36 cellular contexts compared by ENCODE assay signal in genomic region chr18:37631422-37631821, GRCh38.
"Had no signal": no experiment of that assay in that cellular context is flagged by ENCODE, and none has a peak within 500 bp of the region (broad histone marks: within the 10 kb centered on the region; RNA-seq: fewer than 3 reads in every experiment).

No MANE protein-coding gene starts in this region.

- FAIRE-seq: astrocyte, TTC549 had no signal

- H3K9me3 Mint-ChIP-seq: activated CD4-positive, alpha-beta memory T cell treated with anti-CD3 and anti-CD28 coated beads for 36 hours; activated CD8-positive, alpha-beta T cell treated with anti-CD3 and anti-CD28 coated beads for 36 hours; activated naive CD4-positive, alpha-beta T cell treated with anti-CD3 and anti-CD28 coated beads for 36 hours; activated naive CD8-positive, alpha-beta T cell treated with anti-CD3 and anti-CD28 coated beads for 36 hours; activated T-cell treated with anti-CD3 and anti-CD28 coated beads, Interleukin-2, amount 50 U/mL, for 4 hours; activated T-cell treated with anti-CD3 and anti-CD28 coated beads, Interleukin-2, amount 50 U/mL, for 72 hours; activated T-helper 1 cell treated with anti-CD3 and anti-CD28 coated beads, Interleukin-12 subunit alpha, Interleukin-12 subunit beta, Interleukin-2, Interleukin-4 antibody, amounts not matched to agents 30 ng/mL and 10 ng/mL and 1 ng/mL, durations not matched to agents 14 hours and 24 hours and 36 hours; T-helper 1 cell treated with Interleukin-12 subunit alpha and Interleukin-12 subunit beta and Interleukin-4 antibody, amounts not matched to agents 30 μg/mL and 1 μg/mL, for 36 hours; T-helper 2 cell treated with Interferon-gamma antibody and Interleukin-4, amounts not matched to agents 5 μg/mL and 100 μg/mL, for 36 hours had no signal

- DNase-seq: activated B cell treated with CpG ODN at 0.5 μM for 24 hours; activated CD4-positive, alpha-beta memory T cell treated with anti-CD3 and anti-CD28 coated beads for 36 hours; activated CD4-positive, alpha-beta T cell treated with anti-CD3 and anti-CD28 coated beads for 4 hours; activated CD4-positive, alpha-beta T cell treated with anti-CD3 and anti-CD28 coated beads, Interleukin-2, amount 10 ng/mL, durations not matched to agents 7 days and 5 days; activated CD4-positive, alpha-beta T cell treated with anti-CD3 and anti-CD28 coated beads, Interleukin-2, amount 50 U/mL, for 4 hours; activated CD4-positive, CD25-positive, alpha-beta regulatory T cell treated with anti-CD3 and anti-CD28 coated beads, Interleukin-2, amount 50 U/mL, for 72 hours; activated CD8-positive, alpha-beta memory T cell treated with anti-CD3 and anti-CD28 coated beads, Interleukin-2, amount 50 U/mL, for 4 hours; activated CD8-positive, alpha-beta T cell treated with anti-CD3 and anti-CD28 coated beads for 36 hours; activated effector memory CD4-positive, alpha-beta T cell treated with anti-CD3 and anti-CD28 coated beads, Interleukin-2, amount 50 U/mL, for 16 hours; activated gamma-delta T cell treated with Interleukin-2 at 50 U/mL for 16 hours; activated naive CD4-positive, alpha-beta T cell; activated naive CD4-positive, alpha-beta T cell treated with anti-CD3 and anti-CD28 coated beads for 36 hours; activated naive CD4-positive, alpha-beta T cell treated with anti-CD3 and anti-CD28 coated beads, Interleukin-2, amount 50 U/mL, for 16 hours; activated naive CD8-positive, alpha-beta T cell treated with anti-CD3 and anti-CD28 coated beads for 36 hours; activated T-cell treated with anti-CD3 and anti-CD28 coated beads for 4 hours; activated T-cell treated with anti-CD3 and anti-CD28 coated beads, Interleukin-2, amount 50 U/mL, for 1 hour; activated T-cell treated with anti-CD3 and anti-CD28 coated beads, Interleukin-2, amount 50 U/mL, for 4 hours; activated T-cell treated with anti-CD3 and anti-CD28 coated beads, Interleukin-2, amount 50 U/mL, for 72 hours; adrenal gland; amniotic stem cell; aorta; body of pancreas; brain microvascular endothelial cell; central memory CD4-positive, alpha-beta T cell; T-helper 1 cell; T-helper 2 cell; T-helper 9 cell had no signal

- H3K4me1 Mint-ChIP-seq: activated B cell treated with CpG ODN at 0.5 μM for 24 hours; activated CD4-positive, alpha-beta T cell treated with anti-CD3 and anti-CD28 coated beads, Interleukin-2, amount 10 ng/mL, durations not matched to agents 7 days and 5 days; activated naive CD8-positive, alpha-beta T cell treated with anti-CD3 and anti-CD28 coated beads for 36 hours; activated T-helper 17 cell treated with anti-CD3 and anti-CD28 coated beads, Interleukin-2, amount 50 U/mL, for 72 hours had no signal

- H3K27ac ChIP-seq: adrenal gland, body of pancreas, brain microvascular endothelial cell, breast epithelium, VCaP had no signal

- H3K36me3 ChIP-seq: adrenal gland, brain microvascular endothelial cell, breast epithelium had no signal

- H3K27me3 ChIP-seq: adrenal gland, body of pancreas, brain microvascular endothelial cell, breast epithelium had no signal

- H3K4me3 ChIP-seq: adrenal gland, body of pancreas, breast epithelium had no signal

- H3K27me3 Mint-ChIP-seq: activated B cell treated with CpG ODN at 0.5 μM for 24 hours; activated CD4-positive, alpha-beta memory T cell treated with anti-CD3 and anti-CD28 coated beads for 36 hours; activated CD4-positive, alpha-beta T cell treated with anti-CD3 and anti-CD28 coated beads, Interleukin-2, amount 10 ng/mL, durations not matched to agents 7 days and 5 days; activated CD8-positive, alpha-beta T cell treated with anti-CD3 and anti-CD28 coated beads for 36 hours; activated naive CD8-positive, alpha-beta T cell treated with anti-CD3 and anti-CD28 coated beads for 36 hours had no signal

- H3K4me3 Mint-ChIP-seq: activated B cell treated with CpG ODN at 0.5 μM for 24 hours; activated CD4-positive, alpha-beta memory T cell treated with anti-CD3 and anti-CD28 coated beads for 36 hours; activated CD4-positive, alpha-beta T cell treated with anti-CD3 and anti-CD28 coated beads, Interleukin-2, amount 10 ng/mL, durations not matched to agents 7 days and 5 days; activated CD8-positive, alpha-beta T cell treated with anti-CD3 and anti-CD28 coated beads for 36 hours; activated naive CD4-positive, alpha-beta T cell treated with anti-CD3 and anti-CD28 coated beads for 36 hours; activated naive CD8-positive, alpha-beta T cell treated with anti-CD3 and anti-CD28 coated beads for 36 hours; activated T-cell treated with anti-CD3 and anti-CD28 coated beads, Interleukin-2, amount 50 U/mL, for 4 hours; activated T-cell treated with anti-CD3 and anti-CD28 coated beads, Interleukin-2, amount 50 U/mL, for 72 hours; activated T-helper 1 cell treated with anti-CD3 and anti-CD28 coated beads, Interleukin-12 subunit alpha, Interleukin-12 subunit beta, Interleukin-2, Interleukin-4 antibody, amounts not matched to agents 30 ng/mL and 10 ng/mL and 1 ng/mL, durations not matched to agents 14 hours and 24 hours and 36 hours; activated T-helper 17 cell treated with anti-CD3 and anti-CD28 coated beads, Interleukin-2, amount 50 U/mL, for 72 hours; T-helper 1 cell treated with Interleukin-12 subunit alpha and Interleukin-12 subunit beta and Interleukin-4 antibody, amounts not matched to agents 30 μg/mL and 1 μg/mL, for 36 hours; T-helper 2 cell treated with Interferon-gamma antibody and Interleukin-4, amounts not matched to agents 5 μg/mL and 100 μg/mL, for 36 hours had no signal

- ATAC-seq: activated CD8-positive, alpha-beta T cell treated with anti-CD3 and anti-CD28 coated beads for 36 hours; activated naive CD4-positive, alpha-beta T cell treated with anti-CD3 and anti-CD28 coated beads, Interleukin-2, amount 50 U/mL, for 72 hours; activated T-cell treated with anti-CD3 and anti-CD28 coated beads, Interleukin-2, amount 50 U/mL, for 4 hours; activated T-cell treated with anti-CD3 and anti-CD28 coated beads, Interleukin-2, amount 50 U/mL, for 72 hours; activated T-helper 17 cell treated with anti-CD3 and anti-CD28 coated beads, Interleukin-2, amount 50 U/mL, for 72 hours; body of pancreas had no signal

- H3K9me3 ChIP-seq: adrenal gland, body of pancreas, breast epithelium had no signal

- H3K4me1 ChIP-seq: adrenal gland, body of pancreas, breast epithelium had no signal

- H3K36me3 Mint-ChIP-seq: activated CD4-positive, alpha-beta memory T cell treated with anti-CD3 and anti-CD28 coated beads for 36 hours; activated naive CD4-positive, alpha-beta T cell treated with anti-CD3 and anti-CD28 coated beads, Interleukin-2, amount 50 U/mL, for 72 hours; activated naive CD8-positive, alpha-beta T cell treated with anti-CD3 and anti-CD28 coated beads for 36 hours had no signal

- H3K27ac Mint-ChIP-seq: activated B cell treated with CpG ODN at 0.5 μM for 24 hours; activated CD4-positive, alpha-beta memory T cell treated with anti-CD3 and anti-CD28 coated beads for 36 hours; activated CD4-positive, alpha-beta T cell treated with anti-CD3 and anti-CD28 coated beads, Interleukin-2, amount 10 ng/mL, durations not matched to agents 7 days and 5 days; activated CD8-positive, alpha-beta T cell treated with anti-CD3 and anti-CD28 coated beads for 36 hours; activated naive CD4-positive, alpha-beta T cell treated with anti-CD3 and anti-CD28 coated beads for 36 hours; activated naive CD4-positive, alpha-beta T cell treated with anti-CD3 and anti-CD28 coated beads, Interleukin-2, amount 50 U/mL, for 72 hours; activated naive CD8-positive, alpha-beta T cell treated with anti-CD3 and anti-CD28 coated beads for 36 hours; activated T-cell treated with anti-CD3 and anti-CD28 coated beads, Interleukin-2, amount 50 U/mL, for 72 hours; activated T-helper 1 cell treated with anti-CD3 and anti-CD28 coated beads, Interleukin-12 subunit alpha, Interleukin-12 subunit beta, Interleukin-2, Interleukin-4 antibody, amounts not matched to agents 30 ng/mL and 10 ng/mL and 1 ng/mL, durations not matched to agents 14 hours and 24 hours and 36 hours; activated T-helper 17 cell treated with anti-CD3 and anti-CD28 coated beads, Interleukin-2, amount 50 U/mL, for 72 hours; T-helper 1 cell treated with Interleukin-12 subunit alpha and Interleukin-12 subunit beta and Interleukin-4 antibody, amounts not matched to agents 30 μg/mL and 1 μg/mL, for 36 hours; T-helper 2 cell treated with Interferon-gamma antibody and Interleukin-4, amounts not matched to agents 5 μg/mL and 100 μg/mL, for 36 hours had no signal
